In genomic region chr22:20203142-20204099, GRCh38 we compare ENCODE assay signal across 1 cellular context.
TF ChIP-seq lines count a peak whose summit lies in the region.

No MANE protein-coding gene starts in this region.

TF ChIP-seq in HEK293, 187 proteins besides CTCF, POLR2A, EP300 and RAD21 (continued from another document and continues in another):
- no peak for TF ChIP-seq ZNF280C (tag by site-specific recombination; IDR thresholded peaks at IDR 0.05)
- TF ChIP-seq HOXC10 (CRISPR knock-in tag; IDR thresholded peaks at IDR 0.05): no peak
- TF ChIP-seq ZNF830 (tag by site-specific recombination; IDR thresholded peaks at IDR 0.05; ENCODE audit: low read depth): no peak
- TF ChIP-seq SETDB1 (IDR thresholded peaks at IDR 0.05; ENCODE audit: insufficient read length, low read length): no peak
- no peak for TF ChIP-seq ZNF416 (tag by site-specific recombination; IDR thresholded peaks at IDR 0.05)
- peak; percentile 67 for TF ChIP-seq ZEB2 (tag by site-specific recombination; IDR thresholded peaks at IDR 0.05)
- 0 out of 2 replicates have a peak, but pooled peaks have one; percentile 36 for TF ChIP-seq BCL11A (tag by site-specific recombination; IDR thresholded peaks at IDR 0.05; ENCODE audit: low read depth)
- no peak for TF ChIP-seq GLI4 (tag by site-specific recombination; IDR thresholded peaks at IDR 0.05)
- TF ChIP-seq TSHZ1 (tag by site-specific recombination; IDR thresholded peaks at IDR 0.05; ENCODE audit: borderline replicate concordance): no peak
- no peak for TF ChIP-seq ZNF335 (tag by site-specific recombination; conservative IDR thresholded peaks at IDR 0.05)
- no peak for TF ChIP-seq ZNF266 (tag by site-specific recombination; IDR thresholded peaks at IDR 0.05; ENCODE audit: low read depth)
- 0 out of 2 replicates have a peak, but pooled peaks have one; percentile 51 for TF ChIP-seq ZNF639 (tag by site-specific recombination; IDR thresholded peaks at IDR 0.05)
- no peak for TF ChIP-seq MZF1 (tag by site-specific recombination; IDR thresholded peaks at IDR 0.05; ENCODE audit: borderline replicate concordance)
- TF ChIP-seq ZNF776 (tag by site-specific recombination; IDR thresholded peaks at IDR 0.05; ENCODE audit: borderline replicate concordance): no peak
- no peak for TF ChIP-seq OVOL3 (tag by site-specific recombination; IDR thresholded peaks at IDR 0.05)
- TF ChIP-seq SP3 (tag by site-specific recombination; IDR thresholded peaks at IDR 0.05): no peak
- TF ChIP-seq SCRT2 (tag by site-specific recombination; IDR thresholded peaks at IDR 0.05): peak; percentile 52
- TF ChIP-seq ZNF837 (tag by site-specific recombination; IDR thresholded peaks at IDR 0.05): no peak
- TF ChIP-seq HIC1 (tag by site-specific recombination; IDR thresholded peaks at IDR 0.05): no peak
- TF ChIP-seq ZNF148 (tag by site-specific recombination; IDR thresholded peaks at IDR 0.05; ENCODE audit: borderline replicate concordance): no peak
- no peak for TF ChIP-seq ZNF510 (tag by site-specific recombination; IDR thresholded peaks at IDR 0.05; ENCODE audit: insufficient replicate concordance)
- TF ChIP-seq BCL6B (tag by site-specific recombination; IDR thresholded peaks at IDR 0.05): no peak
- TF ChIP-seq ZNF19 (tag by site-specific recombination; IDR thresholded peaks at IDR 0.05; ENCODE audit: low read depth): no peak
- TF ChIP-seq ZNF704 (tag by site-specific recombination; IDR thresholded peaks at IDR 0.05): no peak
- peak; percentile 82 for TF ChIP-seq GLIS2 (tag by site-specific recombination; IDR thresholded peaks at IDR 0.05)
- no peak for TF ChIP-seq ZNF76 (tag by site-specific recombination; IDR thresholded peaks at IDR 0.05; ENCODE audit: borderline replicate concordance, low read depth)
- TF ChIP-seq ZNF433 (tag by site-specific recombination; IDR thresholded peaks at IDR 0.05; ENCODE audit: low read depth): no peak
- no peak for TF ChIP-seq ZNF664 (tag by site-specific recombination; IDR thresholded peaks at IDR 0.05)
- TF ChIP-seq GLI2 (tag by site-specific recombination; IDR thresholded peaks at IDR 0.05; ENCODE audit: borderline replicate concordance, low read depth): no peak
- no peak for TF ChIP-seq EGR2 (tag by site-specific recombination; IDR thresholded peaks at IDR 0.05; ENCODE audit: low read depth)
- no peak for TF ChIP-seq ZNF571 (tag by site-specific recombination; IDR thresholded peaks at IDR 0.05)
- TF ChIP-seq ZNF791 (tag by site-specific recombination; IDR thresholded peaks at IDR 0.05): no peak
- TF ChIP-seq ZNF114 (tag by site-specific recombination; IDR thresholded peaks at IDR 0.05): no peak
- TF ChIP-seq ZNF521 (tag by site-specific recombination; IDR thresholded peaks at IDR 0.05): no peak
- no peak for TF ChIP-seq ATF2 (tag by site-specific recombination; IDR thresholded peaks at IDR 0.05; ENCODE audit: low read depth)
- no peak for TF ChIP-seq ZNF169 (tag by site-specific recombination; IDR thresholded peaks at IDR 0.05)
- TF ChIP-seq WT1 (tag by site-specific recombination; IDR thresholded peaks at IDR 0.05): peak; percentile 30; the same call in 1 of the 2 replicates
- TF ChIP-seq ZNF239 (tag by site-specific recombination; IDR thresholded peaks at IDR 0.05): no peak
- no peak for TF ChIP-seq GLIS1 (tag by site-specific recombination; IDR thresholded peaks at IDR 0.05)
- peak; percentile 59 for TF ChIP-seq ZNF629 (tag by site-specific recombination; IDR thresholded peaks at IDR 0.05)
- no peak for TF ChIP-seq ZNF37A (tag by site-specific recombination; IDR thresholded peaks at IDR 0.05)
- peak; percentile 57 for TF ChIP-seq ZNF600 (tag by site-specific recombination; IDR thresholded peaks at IDR 0.05)
- peak; percentile 43; the same call in 1 of the 2 replicates for TF ChIP-seq INSM2 (tag by site-specific recombination; IDR thresholded peaks at IDR 0.05)
